In the genomic region with DNA sequence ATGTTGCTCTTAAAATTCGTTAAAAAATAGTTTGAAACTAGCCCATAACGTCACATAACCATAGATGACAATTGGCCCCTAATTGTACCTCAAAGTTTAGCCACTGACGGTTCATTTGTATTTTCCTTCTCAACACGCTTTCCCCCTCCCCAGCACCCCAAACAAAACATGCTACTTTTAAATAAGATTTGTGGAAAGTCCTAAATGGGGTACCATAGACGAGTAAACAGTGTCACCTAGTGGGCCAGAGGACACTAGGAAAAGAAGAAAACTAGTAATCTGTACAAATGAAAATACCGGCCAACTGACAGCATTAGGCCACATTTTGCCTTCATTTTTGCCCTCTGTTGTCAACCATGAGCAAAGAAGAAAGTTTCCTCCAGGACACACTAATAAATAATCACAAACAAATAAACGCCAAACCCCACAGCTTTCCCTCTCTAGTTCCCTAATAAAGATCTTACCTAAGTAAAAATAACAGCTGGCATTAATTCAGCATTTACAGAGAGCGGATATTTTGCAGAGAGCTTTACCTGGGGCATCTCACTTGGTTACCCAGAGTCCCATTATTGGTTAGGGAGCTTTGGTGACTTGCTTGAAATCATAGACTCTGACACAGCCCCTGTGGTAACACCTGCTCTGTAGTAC, we compare ENCODE assay signal across 9 cellular contexts.
A peak's percentile ranks its signal among the peaks of the same experiment; 100 is the strongest.
DNase-seq lines count a peak whose midpoint lies in the region; ATAC-seq, FAIRE-seq and TF ChIP-seq lines count a peak whose summit lies in the region.
"Had no signal": no experiment of that assay in that cellular context is flagged by ENCODE, and none has a peak within 500 bp of the region (broad histone marks: within the 10 kb centered on the region; RNA-seq: fewer than 3 reads in every experiment).

No MANE protein-coding gene starts in this region.

- no peaks in the 10 kb centered on the region for H3K4me1 Mint-ChIP-seq in activated T-helper 17 cell treated with anti-CD3 and anti-CD28 coated beads, Interleukin-2, amount 50 U/mL, for 72 hours
- H3K4me1 Mint-ChIP-seq: activated naive CD4-positive, alpha-beta T cell treated with anti-CD3 and anti-CD28 coated beads, Interleukin-2, amount 50 U/mL, for 24 hours had no signal

- H3K27me3 ChIP-seq in Loucy (ENCODE audit: insufficient read depth, low read length, poor library complexity, severe bottlenecking): no peaks in the 10 kb centered on the region
- H3K27me3 ChIP-seq in iPS DF 6.9 (ENCODE audit: control insufficient read depth, insufficient read depth, low read length): no peaks in the 10 kb centered on the region

- H4K20me1 ChIP-seq in Loucy (ENCODE audit: insufficient read depth, low read length, poor library complexity, severe bottlenecking): no peaks in the 10 kb centered on the region

- H3K9me3 Mint-ChIP-seq in activated T-helper 17 cell treated with anti-CD3 and anti-CD28 coated beads, Interleukin-2, amount 50 U/mL, for 72 hours: no peaks in the 10 kb centered on the region
- H3K9me3 Mint-ChIP-seq: activated naive CD4-positive, alpha-beta T cell treated with anti-CD3 and anti-CD28 coated beads, Interleukin-2, amount 50 U/mL, for 24 hours had no signal

- 100% methylated on average over 1 of the region's 8 CpGs for WGBS in iPS DF 6.9 (ENCODE audit: insufficient coverage, insufficient read length)

- H3K36me3 ChIP-seq in Loucy (ENCODE audit: insufficient read depth, low read length) (no peaks in the 10 kb centered on the region), iPS DF 6.9 (ENCODE audit: control insufficient read depth, insufficient read depth, low read length) (no peaks in the 10 kb centered on the region)

- no peaks in the 10 kb centered on the region for H3K9me3 ChIP-seq in Loucy (ENCODE audit: insufficient read depth, low read depth, low read length)
- H3K9me3 ChIP-seq in iPS DF 6.9 (ENCODE audit: control insufficient read depth, insufficient read depth, low read length): no peaks in the 10 kb centered on the region

- H3K36me3 Mint-ChIP-seq in activated T-helper 17 cell treated with anti-CD3 and anti-CD28 coated beads, Interleukin-2, amount 50 U/mL, for 72 hours (ENCODE audit: low read depth): no peaks in the 10 kb centered on the region
- H3K36me3 Mint-ChIP-seq: activated naive CD4-positive, alpha-beta T cell treated with anti-CD3 and anti-CD28 coated beads, Interleukin-2, amount 50 U/mL, for 24 hours had no signal

- no peak overlapping the region for H3K4me3 Mint-ChIP-seq in activated T-helper 17 cell treated with anti-CD3 and anti-CD28 coated beads, Interleukin-2, amount 50 U/mL, for 72 hours
- H3K4me3 Mint-ChIP-seq: activated naive CD4-positive, alpha-beta T cell treated with anti-CD3 and anti-CD28 coated beads, Interleukin-2, amount 50 U/mL, for 24 hours had no signal

- peak; percentile 47 for TF ChIP-seq CTCF in D721Med (IDR thresholded peaks at IDR 0.05; ENCODE audit: insufficient read depth, missing control alignments)
- TF ChIP-seq CTCF in Loucy (conservative IDR thresholded peaks at IDR 0.05; ENCODE audit: low read length): peak; percentile 96
- no peak for TF ChIP-seq CTCF in GM20000 (IDR thresholded peaks at IDR 0.05; ENCODE audit: extremely low read depth, missing control alignments)

- no peak overlapping the region for H2AFZ ChIP-seq in Loucy (ENCODE audit: low read length)

- peaks cover 8% of the 10 kb centered on the region for H3K27me3 Mint-ChIP-seq in activated T-helper 17 cell treated with anti-CD3 and anti-CD28 coated beads, Interleukin-2, amount 50 U/mL, for 72 hours

- ATAC-seq in activated T-helper 17 cell treated with anti-CD3 and anti-CD28 coated beads, Interleukin-2, amount 50 U/mL, for 72 hours (replicated peaks): no peak

- H3K4me3 ChIP-seq in Loucy (ENCODE audit: low read length, poor library complexity, severe bottlenecking) (no peak overlapping the region), iPS DF 6.9 (ENCODE audit: low read length) (no peak overlapping the region)

- no peaks in the 10 kb centered on the region for H3K79me2 ChIP-seq in Loucy (ENCODE audit: insufficient read depth, low read length)

- FAIRE-seq in D721Med (lab: Jason Lieb, UNC): no peak

- DNase-seq in D721Med (ENCODE audit: insufficient read length, low spot score) (no peak), SHP77 treated with DMSO at 0.1 percent for 48 hours (lab: John Stamatoyannopoulos, UW) (peak; percentile 73), iPS DF 6.9 (ENCODE audit: low read depth, low spot score) (peak; percentile 18), epidermal melanocyte (ENCODE audit: insufficient read length, low spot score) (no peak), GM20000 (ENCODE audit: low spot score) (no peak)
- no peak for DNase-seq in stimulated activated CD4-positive, alpha-beta T cell treated with anti-CD3 and anti-CD28 coated beads, Interleukin-1b, Interleukin-23, amount 100 ng/mL, for 48 hours

- no peak overlapping the region for H3K27ac Mint-ChIP-seq in activated T-helper 17 cell treated with anti-CD3 and anti-CD28 coated beads, Interleukin-2, amount 50 U/mL, for 72 hours
- H3K27ac Mint-ChIP-seq: activated naive CD4-positive, alpha-beta T cell treated with anti-CD3 and anti-CD28 coated beads, Interleukin-2, amount 50 U/mL, for 24 hours had no signal

- no peaks in the 10 kb centered on the region for H3K9me2 ChIP-seq in Loucy (replicated peaks; ENCODE audit: low read depth, low read length)

- no peak overlapping the region for H3K27ac ChIP-seq in iPS DF 6.9 (ENCODE audit: low read length)

- no peaks in the 10 kb centered on the region for H3F3A ChIP-seq in Loucy (ENCODE audit: low read depth)

- no peak overlapping the region for H3K4me2 ChIP-seq in Loucy (ENCODE audit: low read depth, low read length, poor library complexity, severe bottlenecking)

- H3K4me1 ChIP-seq in Loucy (ENCODE audit: insufficient read depth, low read length, poor library complexity, severe bottlenecking): no peaks in the 10 kb centered on the region
- H3K4me1 ChIP-seq in iPS DF 6.9 (ENCODE audit: control insufficient read depth, insufficient read depth, low read length): no peaks in the 10 kb centered on the region

- no peak overlapping the region for H3K9ac ChIP-seq in Loucy (ENCODE audit: low read depth, low read length, poor library complexity, severe bottlenecking)

Comparison
In these comparisons a context has a peak if more than half of its experiments do, and no peak if none do; other contexts are left out.
1. DNase-seq: peak in SHP77 treated with DMSO at 0.1 percent for 48 hours (single experiment) and iPS DF 6.9 (single experiment); none in D721Med (single experiment), epidermal melanocyte (single experiment), stimulated activated CD4-positive, alpha-beta T cell treated with anti-CD3 and anti-CD28 coated beads, Interleukin-1b, Interleukin-23, amount 100 ng/mL, for 48 hours (single experiment) and GM20000 (single experiment).